ENCODE assay signal across 18 cellular contexts in the genomic region with DNA sequence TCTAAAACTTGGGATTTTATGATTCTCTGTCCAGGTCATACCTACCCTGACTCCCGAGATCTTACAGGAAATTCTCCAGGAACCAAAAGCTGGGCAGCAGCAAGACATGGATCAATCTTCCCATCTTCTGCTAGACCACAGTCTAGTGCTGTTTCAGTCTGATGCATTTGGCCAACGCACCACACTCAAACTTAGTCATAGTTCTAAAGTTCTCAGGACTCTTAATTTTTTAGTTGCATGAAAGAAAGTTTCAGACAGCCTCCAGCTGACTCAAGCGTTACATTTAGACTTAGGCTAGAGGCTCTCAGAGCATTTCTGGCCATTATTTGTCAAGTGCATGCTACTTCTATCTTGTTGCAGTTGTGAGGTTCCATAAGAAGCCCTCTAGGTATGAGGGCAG.
DNase-seq lines count a peak whose midpoint lies in the region; ATAC-seq lines count a peak whose summit lies in the region.
"Had no signal": no experiment of that assay in that cellular context is flagged by ENCODE, and none has a peak within 500 bp of the region (broad histone marks: within the 10 kb centered on the region; RNA-seq: fewer than 3 reads in every experiment).

No MANE protein-coding gene starts in this region.

- no peaks in the 10 kb centered on the region for H3K9me3 Mint-ChIP-seq in stimulated activated effector memory CD8-positive, alpha-beta T cell treated with anti-CD3 and anti-CD28 coated beads, Interleukin-12 subunit alpha, Interleukin-12 subunit beta, amount 100 ng/mL, for 72 hours
- H3K9me3 Mint-ChIP-seq: nephron had no signal

- ATAC-seq in GM21723 (IDR thresholded peaks at IDR 0.05; ENCODE audit: unreplicated experiment) (peak; percentile 62), HG03442 (IDR thresholded peaks at IDR 0.05; ENCODE audit: unreplicated experiment) (peak; percentile 43)
- peak; percentile 57 for ATAC-seq in stimulated activated effector memory CD8-positive, alpha-beta T cell treated with anti-CD3 and anti-CD28 coated beads, Interleukin-12 subunit alpha, Interleukin-12 subunit beta, amount 100 ng/mL, for 72 hours

- no peak overlapping the region for H3K4me3 Mint-ChIP-seq in stimulated activated effector memory CD8-positive, alpha-beta T cell treated with anti-CD3 and anti-CD28 coated beads, Interleukin-12 subunit alpha, Interleukin-12 subunit beta, amount 100 ng/mL, for 72 hours
- H3K4me3 Mint-ChIP-seq: nephron had no signal

- no peaks in the 10 kb centered on the region for H3K36me3 Mint-ChIP-seq in stimulated activated effector memory CD8-positive, alpha-beta T cell treated with anti-CD3 and anti-CD28 coated beads, Interleukin-12 subunit alpha, Interleukin-12 subunit beta, amount 100 ng/mL, for 72 hours

- H3K4me1 Mint-ChIP-seq in stimulated activated effector memory CD8-positive, alpha-beta T cell treated with anti-CD3 and anti-CD28 coated beads, Interleukin-12 subunit alpha, Interleukin-12 subunit beta, amount 100 ng/mL, for 72 hours = peaks cover 6% of the 10 kb centered on the region

- H3K27ac Mint-ChIP-seq in stimulated activated effector memory CD8-positive, alpha-beta T cell treated with anti-CD3 and anti-CD28 coated beads, Interleukin-12 subunit alpha, Interleukin-12 subunit beta, amount 100 ng/mL, for 72 hours = no peak overlapping the region
- H3K27ac Mint-ChIP-seq: nephron had no signal

- DNase-seq in activated CD4-positive, alpha-beta T cell treated with anti-CD3 and anti-CD28 coated beads for 48 hours = peak; percentile 5
- no peak for DNase-seq in activated CD4-positive, alpha-beta T cell treated with anti-CD3 and anti-CD28 coated beads, Interleukin-2, amount 50 U/mL, for 4 hours
- DNase-seq in stimulated activated effector memory CD8-positive, alpha-beta T cell treated with anti-CD3 and anti-CD28 coated beads, Interleukin-12 subunit alpha, Interleukin-12 subunit beta, amount 100 ng/mL, for 72 hours (ENCODE audit: low spot score in 2 of 2) = no peak
- DNase-seq in D341Med (ENCODE audit: low spot score) = no peak
- DNase-seq in pons (ENCODE audit: low spot score) = no peak
- no peak for DNase-seq in SW 1271 (lab: John Stamatoyannopoulos, UW)
- DNase-seq: 8988T; activated T-cell treated with anti-CD3 and anti-CD28 coated beads, Interleukin-2, amount 50 U/mL, for 48 hours; adrenal gland; cerebellar nuclear complex; NCI-H1048; NCI-H2171; NCI-H82; Right ventricle myocardium superior; stimulated activated CD4-positive, alpha-beta T cell treated with anti-CD3 and anti-CD28 coated beads, Interleukin-15, amount 100 ng/mL, for 24 hours had no signal
